Comparison of ENCODE assay signal across 10 cellular contexts in the genomic region with DNA sequence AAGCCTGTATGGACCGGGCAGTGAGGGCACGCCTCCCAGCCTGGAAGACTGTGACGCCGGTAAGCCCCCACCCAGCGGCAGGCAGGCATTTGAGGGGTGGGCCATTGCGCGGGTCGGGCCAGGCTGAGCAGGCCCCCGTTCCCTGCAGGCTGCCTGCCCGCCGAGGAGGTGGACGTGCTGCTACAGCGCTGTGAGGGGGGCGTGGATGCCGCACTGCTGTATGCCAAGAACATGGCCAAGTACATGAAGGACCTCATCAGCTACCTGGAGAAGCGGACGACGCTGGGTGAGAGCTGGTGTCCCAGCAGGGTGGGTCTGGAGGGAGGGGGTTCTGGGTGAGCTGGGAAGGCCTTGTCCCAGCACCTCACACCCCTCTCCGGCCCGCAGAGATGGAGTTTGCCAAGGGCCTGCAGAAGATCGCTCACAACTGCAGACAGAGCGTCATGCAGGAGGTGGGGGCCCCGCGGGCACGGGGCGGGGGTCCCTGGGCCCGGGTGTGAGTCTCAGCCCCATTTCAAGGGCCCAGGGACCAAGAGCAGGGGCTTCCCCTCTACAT. TPM values are rescaled to one million over a fixed set of nuclear protein-coding genes. Genes with fewer than 3 reads are reported as not detected.
DNase-seq lines count a peak whose midpoint lies in the region; TF ChIP-seq lines count a peak whose summit lies in the region.
"Had no signal": no experiment of that assay in that cellular context is flagged by ENCODE, and none has a peak within 500 bp of the region (broad histone marks: within the 10 kb centered on the region; RNA-seq: fewer than 3 reads in every experiment).

No MANE protein-coding gene starts in this region.

- H3K36me3 Mint-ChIP-seq in CD8-positive, alpha-beta memory T cell = peaks cover 20 to 72% (median 20%) of the 10 kb centered on the region in 3 donors
- peaks cover 64% of the 10 kb centered on the region for H3K36me3 Mint-ChIP-seq in activated T-helper 2 cell treated with anti-CD3 and anti-CD28 coated beads, Interferon-gamma antibody, Interleukin-2, Interleukin-4, amounts not matched to agents 10 μg/mL and 5 μg/mL and 100 μg/mL, durations not matched to agents 14 hours and 24 hours and 36 hours (ENCODE audit: low read depth)
- H3K36me3 Mint-ChIP-seq in endodermal cell (ENCODE audit: low read depth) = peaks cover 9% of the 10 kb centered on the region

- no peak overlapping the region for H2BK15ac ChIP-seq in neuronal stem cell (ENCODE audit: low read length)

- no peaks in the 10 kb centered on the region for H4K20me1 ChIP-seq in KMS-11 (ENCODE audit: insufficient read depth)

- no peak overlapping the region for H3K23ac ChIP-seq in neuronal stem cell (ENCODE audit: low read depth, low read length, poor library complexity)

- H3K27me3 ChIP-seq in CD8-positive, alpha-beta memory T cell (ENCODE audit: insufficient read depth, low read length, poor library complexity, severe bottlenecking) = no peaks in the 10 kb centered on the region
- H3K27me3 ChIP-seq in KMS-11 (ENCODE audit: insufficient read depth, low read depth) (no peaks in the 10 kb centered on the region), neuronal stem cell (ENCODE audit: control insufficient read depth in 3 of 3, insufficient read depth in 3 of 3, low read depth in 1 of 3, low read length in 3 of 3) (peaks cover 2 to 12% (median 11%) of the 10 kb centered on the region in 3 experiments), endodermal cell (ENCODE audit: control insufficient read depth, insufficient read depth, low read length, poor library complexity, severe bottlenecking) (peaks cover 34% of the 10 kb centered on the region)

- H3K9me3 Mint-ChIP-seq in CD8-positive, alpha-beta memory T cell = no peaks in the 10 kb centered on the region
- H3K9me3 Mint-ChIP-seq in activated T-helper 2 cell treated with anti-CD3 and anti-CD28 coated beads, Interferon-gamma antibody, Interleukin-2, Interleukin-4, amounts not matched to agents 10 μg/mL and 5 μg/mL and 100 μg/mL, durations not matched to agents 14 hours and 24 hours and 36 hours = no peaks in the 10 kb centered on the region
- H3K9me3 Mint-ChIP-seq in endodermal cell = no peaks in the 10 kb centered on the region

- H3K27me3 Mint-ChIP-seq in CD8-positive, alpha-beta memory T cell = peaks cover 0 to 6% of the 10 kb centered on the region in 2 donors
- no peaks in the 10 kb centered on the region for H3K27me3 Mint-ChIP-seq in activated T-helper 2 cell treated with anti-CD3 and anti-CD28 coated beads, Interferon-gamma antibody, Interleukin-2, Interleukin-4, amounts not matched to agents 10 μg/mL and 5 μg/mL and 100 μg/mL, durations not matched to agents 14 hours and 24 hours and 36 hours (ENCODE audit: low read depth)
- H3K27me3 Mint-ChIP-seq in endodermal cell (ENCODE audit: insufficient read depth) = peaks cover 34% of the 10 kb centered on the region

- peak overlapping the region; percentile 53 for H2BK5ac ChIP-seq in neuronal stem cell (ENCODE audit: low read length)

- H3K79me2 ChIP-seq in KMS-11 (ENCODE audit: insufficient read depth, low read depth) = peaks cover 5% of the 10 kb centered on the region; the same call in 1 of the 2 replicates
- H3K79me2 ChIP-seq: parathyroid adenoma had no signal

- no peaks in the 10 kb centered on the region for H3K9me3 ChIP-seq in CD8-positive, alpha-beta memory T cell (ENCODE audit: low read length)
- H3K9me3 ChIP-seq in neuronal stem cell (replicated peaks in 1 of 2; ENCODE audit: control insufficient read depth in 2 of 2, insufficient read depth in 1 of 2, low read depth in 1 of 2, low read length in 2 of 2) (no peaks in the 10 kb centered on the region), endodermal cell (ENCODE audit: control insufficient read depth, low read length) (no peaks in the 10 kb centered on the region)

- H3K4me2 ChIP-seq in KMS-11 = peak overlapping the region; percentile 45; the same call in 1 of the 2 replicates
- no peak overlapping the region for H3K4me2 ChIP-seq in neuronal stem cell (ENCODE audit: insufficient read depth, low read length, poor library complexity, severe bottlenecking)

- DNase-seq in CD8-positive, alpha-beta memory T cell = peak in 1 of 5 donors; percentile 61
- no peak for DNase-seq in activated T-helper 2 cell treated with anti-CD3 and anti-CD28 coated beads, Interferon-gamma antibody, Interleukin-2, Interleukin-4, amounts not matched to agents 10 μg/mL and 5 μg/mL and 100 μg/mL, durations not matched to agents 14 hours and 24 hours and 36 hours (ENCODE audit: low spot score)
- DNase-seq in neuronal stem cell (ENCODE audit: low spot score) = no peak
- DNase-seq in NCI-H1048 (lab: John Stamatoyannopoulos, UW) = no peak
- no peak for DNase-seq in HPDE6-E6E7 (ENCODE audit: extremely low spot score)
- no peak for DNase-seq in NCI-H1092 treated with DMSO at 0.1 percent for 48 hours (lab: John Stamatoyannopoulos, UW)
- DNase-seq in endodermal cell = no peak

- no peak overlapping the region for H4K8ac ChIP-seq in neuronal stem cell (ENCODE audit: low read depth, low read length)

- intact Hi-C loops in activated T-helper 2 cell treated with anti-CD3 and anti-CD28 coated beads, Interferon-gamma antibody, Interleukin-2, Interleukin-4, amounts not matched to agents 10 μg/mL and 5 μg/mL and 100 μg/mL, durations not matched to agents 14 hours and 24 hours and 36 hours (cut with micrococcal nuclease) = no loop called here

- peak overlapping the region; percentile 50 to 90 (median 70) for H3K4me3 Mint-ChIP-seq in CD8-positive, alpha-beta memory T cell
- peak overlapping the region; percentile 55 for H3K4me3 Mint-ChIP-seq in activated T-helper 2 cell treated with anti-CD3 and anti-CD28 coated beads, Interferon-gamma antibody, Interleukin-2, Interleukin-4, amounts not matched to agents 10 μg/mL and 5 μg/mL and 100 μg/mL, durations not matched to agents 14 hours and 24 hours and 36 hours (ENCODE audit: low read depth)
- H3K4me3 Mint-ChIP-seq in endodermal cell = no peak overlapping the region

- no peak overlapping the region for H3K9ac ChIP-seq in KMS-11
- peak overlapping the region; percentile 60 for H3K9ac ChIP-seq in neuronal stem cell (ENCODE audit: low read depth, low read length, poor library complexity)
- no peak overlapping the region for H3K9ac ChIP-seq in endodermal cell (ENCODE audit: extremely low read depth, low read length, poor library complexity, severe bottlenecking)
- H3K9ac ChIP-seq: parathyroid adenoma had no signal

- H3K4me3 ChIP-seq in CD8-positive, alpha-beta memory T cell (ENCODE audit: low read length) = peak overlapping the region; percentile 34
- H3K4me3 ChIP-seq in KMS-11 (IDR thresholded peaks at IDR 0.05; ENCODE audit: insufficient read depth, low read depth, low read length) (no peak overlapping the region), neuronal stem cell (ENCODE audit: low read length in 2 of 2) (peak overlapping the region in 1 of 2 donors; percentile 54), endodermal cell (ENCODE audit: low read length) (no peak overlapping the region)
- H3K4me3 ChIP-seq: cardiac muscle cell had no signal

- H3K4me1 Mint-ChIP-seq in CD8-positive, alpha-beta memory T cell = peaks cover 42 to 68% (median 54%) of the 10 kb centered on the region in 3 donors
- H3K4me1 Mint-ChIP-seq in activated T-helper 2 cell treated with anti-CD3 and anti-CD28 coated beads, Interferon-gamma antibody, Interleukin-2, Interleukin-4, amounts not matched to agents 10 μg/mL and 5 μg/mL and 100 μg/mL, durations not matched to agents 14 hours and 24 hours and 36 hours (ENCODE audit: low read depth) = peaks cover 46% of the 10 kb centered on the region
- H3K4me1 Mint-ChIP-seq in endodermal cell = no peaks in the 10 kb centered on the region

- peak overlapping the region; percentile 35 to 100 (median 88) for H3K27ac Mint-ChIP-seq in CD8-positive, alpha-beta memory T cell
- H3K27ac Mint-ChIP-seq in activated T-helper 2 cell treated with anti-CD3 and anti-CD28 coated beads, Interferon-gamma antibody, Interleukin-2, Interleukin-4, amounts not matched to agents 10 μg/mL and 5 μg/mL and 100 μg/mL, durations not matched to agents 14 hours and 24 hours and 36 hours = peak overlapping the region; percentile 60
- H3K27ac Mint-ChIP-seq in endodermal cell = no peak overlapping the region

- TF ChIP-seq CTCF in KMS-11 (conservative IDR thresholded peaks at IDR 0.05; ENCODE audit: low read depth, low read length) (no peak), endodermal cell (conservative IDR thresholded peaks at IDR 0.05) (no peak)

- H2AK5ac ChIP-seq in neuronal stem cell (ENCODE audit: low read depth, low read length) = no peak overlapping the region

- H3K4ac ChIP-seq in neuronal stem cell (ENCODE audit: low read length) = no peak overlapping the region

- H3K14ac ChIP-seq in neuronal stem cell (ENCODE audit: low read length) = no peak overlapping the region

- H4K91ac ChIP-seq in neuronal stem cell (ENCODE audit: low read depth, low read length, poor library complexity) = no peak overlapping the region

- peaks cover 78% of the 10 kb centered on the region for H3K4me1 ChIP-seq in CD8-positive, alpha-beta memory T cell (ENCODE audit: insufficient read depth, low read length)
- H3K4me1 ChIP-seq in KMS-11 (ENCODE audit: low read depth, poor library complexity, severe bottlenecking) = peaks cover 34% of the 10 kb centered on the region
- H3K4me1 ChIP-seq in neuronal stem cell (ENCODE audit: control insufficient read depth in 2 of 2, insufficient read depth in 1 of 2, low read depth in 1 of 2, low read length in 2 of 2) = no peaks in the 10 kb centered on the region
- no peaks in the 10 kb centered on the region for H3K4me1 ChIP-seq in endodermal cell (ENCODE audit: control insufficient read depth, insufficient read depth, low read length)
- H3K4me1 ChIP-seq: parathyroid adenoma had no signal

- peaks cover 8% of the 10 kb centered on the region for H3K79me1 ChIP-seq in neuronal stem cell (ENCODE audit: low read depth, low read length)

- POLR2A ChIA-PET in CD8-positive, alpha-beta memory T cell (lab: Charles Lee) = interaction anchor here (0.8 to 18.2 kb wide), 13 partner anchors 2 to 201 kb away, joined by 3 to 737 read pairs (median 8); a partner anchor contains a TSS

- CTCF ChIA-PET in CD8-positive, alpha-beta memory T cell (lab: Charles Lee) = interaction anchor here (0.9 to 18.7 kb wide), 6 partner anchors 8 to 170 kb away, joined by 3 to 264 read pairs (median 6); a partner anchor contains a TSS

- no CpG with 5 or more reads among the region's 27 CpGs for WGBS in neuronal stem cell (ENCODE audit: extremely low coverage in 2 of 2, insufficient read length in 2 of 2, insufficient replicate concordance in 1 of 2), 2 donors
- 94 to 95% methylated on average over 16 to 27 of the region's 27 CpGs for WGBS in endodermal cell (ENCODE audit: insufficient coverage in 1 of 2, insufficient read length in 1 of 2), 2 experiments

- no peak overlapping the region for H2AFZ ChIP-seq in KMS-11 (ENCODE audit: low read depth)
- no peak overlapping the region for H2AFZ ChIP-seq in neuronal stem cell (ENCODE audit: low read length)
- H2AFZ ChIP-seq: parathyroid adenoma had no signal

- peak overlapping the region; percentile 54 for H3K27ac ChIP-seq in CD8-positive, alpha-beta memory T cell (ENCODE audit: low read depth, low read length)
- H3K27ac ChIP-seq in KMS-11 (no peak overlapping the region), neuronal stem cell (replicated peaks; ENCODE audit: low read length) (no peak overlapping the region), endodermal cell (ENCODE audit: low read depth, low read length) (no peak overlapping the region)
- H3K27ac ChIP-seq: cardiac muscle cell, parathyroid adenoma had no signal

- H3K36me3 ChIP-seq in CD8-positive, alpha-beta memory T cell (ENCODE audit: insufficient read depth, low read length) = peaks cover 47% of the 10 kb centered on the region
- H3K36me3 ChIP-seq in KMS-11 (ENCODE audit: insufficient read depth) (no peaks in the 10 kb centered on the region), neuronal stem cell (replicated peaks in 1 of 2; ENCODE audit: control insufficient read depth in 2 of 2, insufficient read depth in 2 of 2, low read length in 2 of 2) (peaks cover 6 to 31% of the 10 kb centered on the region in 2 donors), endodermal cell (ENCODE audit: control insufficient read depth, insufficient read depth, low read length) (no peaks in the 10 kb centered on the region)
- H3K36me3 ChIP-seq: cardiac muscle cell had no signal

- no peak overlapping the region for H3K18ac ChIP-seq in neuronal stem cell (ENCODE audit: low read length)

- H2BK12ac ChIP-seq in neuronal stem cell (ENCODE audit: low read length) = peak overlapping the region; percentile 41

- H2BK120ac ChIP-seq in neuronal stem cell (ENCODE audit: low read depth, low read length) = no peak overlapping the region

RNA-seq across cellular contexts. Expression of a gene that starts 7.1 kb away (rescaled TPM):
- total RNA-seq in CD8-positive, alpha-beta memory T cell = 100 to 1,000 TPM; 212 to 220 TPM
- 478 TPM for polyA plus RNA-seq in CD8-positive, alpha-beta memory T cell
- total RNA-seq in activated T-helper 2 cell treated with anti-CD3 and anti-CD28 coated beads, Interferon-gamma antibody, Interleukin-2, Interleukin-4, amounts not matched to agents 10 μg/mL and 5 μg/mL and 100 μg/mL, durations not matched to agents 14 hours and 24 hours and 36 hours = 158 TPM in 2 replicates
- polyA plus RNA-seq in neuronal stem cell (2013, experiment 1 of 2) = 6.9 TPM
- polyA plus RNA-seq in neuronal stem cell (2013, experiment 2 of 2) = 7.4 TPM
- total RNA-seq in endodermal cell = 10 to 100 TPM; 14.8 to 17.1 TPM
- polyA plus RNA-seq in endodermal cell (2013, experiment 1 of 2) = 5.9 TPM
- polyA plus RNA-seq in endodermal cell (2013, experiment 2 of 2) = 4.8 TPM

RNA-seq across cellular contexts. Expression of a gene that starts 21.1 kb away (rescaled TPM):
- 100 to 1,000 TPM; 270 to 278 TPM for total RNA-seq in CD8-positive, alpha-beta memory T cell
- 249 TPM for polyA plus RNA-seq in CD8-positive, alpha-beta memory T cell
- 260 and 272 TPM in 2 replicates for total RNA-seq in activated T-helper 2 cell treated with anti-CD3 and anti-CD28 coated beads, Interferon-gamma antibody, Interleukin-2, Interleukin-4, amounts not matched to agents 10 μg/mL and 5 μg/mL and 100 μg/mL, durations not matched to agents 14 hours and 24 hours and 36 hours
- 201 TPM for polyA plus RNA-seq in neuronal stem cell (2013, experiment 1 of 2)
- polyA plus RNA-seq in neuronal stem cell (2013, experiment 2 of 2) = 197 TPM
- 100 to 1,000 TPM; 225 to 254 TPM for total RNA-seq in endodermal cell
- 192 TPM for polyA plus RNA-seq in endodermal cell (2013, experiment 1 of 2)
- 174 TPM for polyA plus RNA-seq in endodermal cell (2013, experiment 2 of 2)

RNA-seq across cellular contexts. Expression of a gene that starts 29.8 kb away (rescaled TPM):
- 100 to 1,000 TPM; 222 TPM for total RNA-seq in CD8-positive, alpha-beta memory T cell
- polyA plus RNA-seq in CD8-positive, alpha-beta memory T cell = 373 TPM
- 257 TPM in 2 replicates for total RNA-seq in activated T-helper 2 cell treated with anti-CD3 and anti-CD28 coated beads, Interferon-gamma antibody, Interleukin-2, Interleukin-4, amounts not matched to agents 10 μg/mL and 5 μg/mL and 100 μg/mL, durations not matched to agents 14 hours and 24 hours and 36 hours
- 755 TPM for polyA plus RNA-seq in neuronal stem cell (2013, experiment 1 of 2)
- polyA plus RNA-seq in neuronal stem cell (2013, experiment 2 of 2) = 706 TPM
- total RNA-seq in endodermal cell = 100 to 1,000 TPM; 331 to 449 TPM
- 418 TPM for polyA plus RNA-seq in endodermal cell (2013, experiment 1 of 2)
- 416 TPM for polyA plus RNA-seq in endodermal cell (2013, experiment 2 of 2)

RNA-seq across cellular contexts. Expression of a gene that starts 34.1 kb away (rescaled TPM):
- total RNA-seq in CD8-positive, alpha-beta memory T cell = 10 to 100 TPM; 33.8 to 39.5 TPM
- polyA plus RNA-seq in CD8-positive, alpha-beta memory T cell = 14.1 TPM
- total RNA-seq in activated T-helper 2 cell treated with anti-CD3 and anti-CD28 coated beads, Interferon-gamma antibody, Interleukin-2, Interleukin-4, amounts not matched to agents 10 μg/mL and 5 μg/mL and 100 μg/mL, durations not matched to agents 14 hours and 24 hours and 36 hours = 17.2 and 19.6 TPM in 2 replicates
- polyA plus RNA-seq in neuronal stem cell (2013, experiment 1 of 2) = 9.4 TPM
- polyA plus RNA-seq in neuronal stem cell (2013, experiment 2 of 2) = 8.0 TPM
- total RNA-seq in endodermal cell = 10 to 100 TPM; 67.2 to 68.7 TPM
- polyA plus RNA-seq in endodermal cell (2013, experiment 1 of 2) = 16.2 TPM
- 16.2 TPM for polyA plus RNA-seq in endodermal cell (2013, experiment 2 of 2)

RNA-seq across cellular contexts. Expression of a gene that starts 47.6 kb away (rescaled TPM):
- 10 to 100 TPM; 78.1 to 78.9 TPM for total RNA-seq in CD8-positive, alpha-beta memory T cell
- polyA plus RNA-seq in CD8-positive, alpha-beta memory T cell = 792 TPM
- 160 and 163 TPM in 2 replicates for total RNA-seq in activated T-helper 2 cell treated with anti-CD3 and anti-CD28 coated beads, Interferon-gamma antibody, Interleukin-2, Interleukin-4, amounts not matched to agents 10 μg/mL and 5 μg/mL and 100 μg/mL, durations not matched to agents 14 hours and 24 hours and 36 hours
- polyA plus RNA-seq in neuronal stem cell (2013, experiment 1 of 2) = 235 TPM
- 243 TPM for polyA plus RNA-seq in neuronal stem cell (2013, experiment 2 of 2)
- total RNA-seq in endodermal cell = 100 to 1,000 TPM; 426 to 469 TPM
- polyA plus RNA-seq in endodermal cell (2013, experiment 1 of 2) = 225 TPM
- 200 TPM for polyA plus RNA-seq in endodermal cell (2013, experiment 2 of 2)
